24 cellular contexts compared by ENCODE assay signal in the genomic region with DNA sequence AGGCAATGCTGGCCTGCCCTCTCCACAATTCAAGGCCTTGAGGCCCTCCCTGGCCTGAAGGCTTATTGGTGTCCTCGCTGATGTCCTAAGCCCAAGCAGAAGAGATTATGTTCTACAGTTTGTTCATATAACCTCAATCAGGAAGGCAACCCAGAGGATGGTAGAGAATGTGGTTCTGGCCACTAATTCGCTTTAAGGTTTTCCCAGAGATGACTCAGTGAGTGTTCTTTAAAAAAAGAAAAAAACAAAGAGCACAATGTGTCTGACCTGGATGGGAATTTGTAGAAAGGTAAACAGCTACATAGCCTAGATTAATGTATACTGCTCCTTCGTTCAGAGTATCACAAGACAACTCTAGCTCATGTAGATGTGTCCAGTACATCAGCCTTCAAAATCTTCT.
"Had no signal": no experiment of that assay in that cellular context is flagged by ENCODE, and none has a peak within 500 bp of the region (broad histone marks: within the 10 kb centered on the region; RNA-seq: fewer than 3 reads in every experiment).

No MANE protein-coding gene starts in this region.

- H3K4me3 Mint-ChIP-seq: activated CD4-positive, alpha-beta memory T cell treated with anti-CD3 and anti-CD28 coated beads, Interleukin-2, amount 10 ng/mL, durations not matched to agents 7 days and 5 days; activated CD4-positive, alpha-beta T cell treated with anti-CD3 and anti-CD28 coated beads, Interleukin-2, amount 10 ng/mL, durations not matched to agents 24 days and 14 days; activated naive CD4-positive, alpha-beta T cell treated with anti-CD3 and anti-CD28 coated beads for 36 hours; activated T-cell treated with anti-CD3 and anti-CD28 coated beads, Interleukin-2, amount 50 U/mL, for 72 hours; central memory CD8-positive, alpha-beta T cell; effector memory CD8-positive, alpha-beta T cell; nephron had no signal

- H3K9ac ChIP-seq: parathyroid adenoma had no signal

- DNase-seq: activated CD4-positive, alpha-beta memory T cell treated with anti-CD3 and anti-CD28 coated beads, Interleukin-2, amount 10 ng/mL, durations not matched to agents 7 days and 5 days; activated CD4-positive, alpha-beta T cell treated with anti-CD3 and anti-CD28 coated beads, Interleukin-2, amount 10 ng/mL, durations not matched to agents 24 days and 14 days; activated effector memory CD4-positive, alpha-beta T cell treated with Interleukin-2 at 50 U/mL for 16 hours; activated naive CD4-positive, alpha-beta T cell treated with anti-CD3 and anti-CD28 coated beads for 36 hours; activated T-cell treated with anti-CD3 and anti-CD28 coated beads, Interleukin-2, amount 50 U/mL, for 72 hours; anterior cingulate cortex; dorsolateral prefrontal cortex; effector memory CD8-positive, alpha-beta T cell; gastrocnemius medialis; hippocampal formation; left ventricle myocardium inferior; midbrain; nucleus accumbens; right lobe of liver; stimulated activated CD4-positive, alpha-beta T cell treated with anti-CD3 and anti-CD28 coated beads, Interleukin-2, amount 100 ng/mL, for 48 hours; stimulated activated naive CD4-positive, alpha-beta T cell treated with Interleukin-2 at 50 U/mL for 16 hours; upper lobe of left lung had no signal

- H3K79me2 ChIP-seq: parathyroid adenoma had no signal

- H3K27ac ChIP-seq: dorsolateral prefrontal cortex, esophagus muscularis mucosa, gastrocnemius medialis, left ventricle myocardium inferior, parathyroid adenoma, right lobe of liver, thoracic aorta, VCaP had no signal

- H2AFZ ChIP-seq: parathyroid adenoma had no signal

- H3K4me3 ChIP-seq: dorsolateral prefrontal cortex, esophagus muscularis mucosa, gastrocnemius medialis, left ventricle myocardium inferior, right lobe of liver, thoracic aorta, upper lobe of left lung had no signal

- ATAC-seq: activated CD4-positive, CD25-positive, alpha-beta regulatory T cell treated with anti-CD3 and anti-CD28 coated beads, Interleukin-2, amount 50 U/mL, for 24 hours; activated T-cell treated with anti-CD3 and anti-CD28 coated beads, Interleukin-2, amount 50 U/mL, for 72 hours; effector memory CD8-positive, alpha-beta T cell; gastrocnemius medialis; right lobe of liver had no signal

- H3K9me3 Mint-ChIP-seq: activated CD4-positive, alpha-beta memory T cell treated with anti-CD3 and anti-CD28 coated beads, Interleukin-2, amount 10 ng/mL, durations not matched to agents 7 days and 5 days; activated CD4-positive, alpha-beta T cell treated with anti-CD3 and anti-CD28 coated beads, Interleukin-2, amount 10 ng/mL, durations not matched to agents 24 days and 14 days; activated naive CD4-positive, alpha-beta T cell treated with anti-CD3 and anti-CD28 coated beads for 36 hours; activated T-cell treated with anti-CD3 and anti-CD28 coated beads, Interleukin-2, amount 50 U/mL, for 72 hours; central memory CD8-positive, alpha-beta T cell; effector memory CD8-positive, alpha-beta T cell had no signal

- H3K27me3 Mint-ChIP-seq: activated CD4-positive, alpha-beta memory T cell treated with anti-CD3 and anti-CD28 coated beads, Interleukin-2, amount 10 ng/mL, durations not matched to agents 7 days and 5 days; activated CD4-positive, alpha-beta T cell treated with anti-CD3 and anti-CD28 coated beads, Interleukin-2, amount 10 ng/mL, durations not matched to agents 24 days and 14 days; central memory CD8-positive, alpha-beta T cell; effector memory CD8-positive, alpha-beta T cell had no signal

- H3K9me3 ChIP-seq: esophagus muscularis mucosa, gastrocnemius medialis, left ventricle myocardium inferior, right lobe of liver, thoracic aorta, upper lobe of left lung had no signal

- H3K27ac Mint-ChIP-seq: activated CD4-positive, alpha-beta memory T cell treated with anti-CD3 and anti-CD28 coated beads, Interleukin-2, amount 10 ng/mL, durations not matched to agents 7 days and 5 days; activated CD4-positive, alpha-beta T cell treated with anti-CD3 and anti-CD28 coated beads, Interleukin-2, amount 10 ng/mL, durations not matched to agents 24 days and 14 days; activated naive CD4-positive, alpha-beta T cell treated with anti-CD3 and anti-CD28 coated beads for 36 hours; activated T-cell treated with anti-CD3 and anti-CD28 coated beads, Interleukin-2, amount 50 U/mL, for 72 hours; nephron had no signal

- H3K4me1 ChIP-seq: left ventricle myocardium inferior, parathyroid adenoma, right lobe of liver had no signal

- H3K4me1 Mint-ChIP-seq: activated CD4-positive, alpha-beta memory T cell treated with anti-CD3 and anti-CD28 coated beads, Interleukin-2, amount 10 ng/mL, durations not matched to agents 7 days and 5 days; activated CD4-positive, alpha-beta T cell treated with anti-CD3 and anti-CD28 coated beads, Interleukin-2, amount 10 ng/mL, durations not matched to agents 24 days and 14 days; central memory CD8-positive, alpha-beta T cell had no signal

- H3K27me3 ChIP-seq: dorsolateral prefrontal cortex, esophagus muscularis mucosa, gastrocnemius medialis, right lobe of liver, upper lobe of left lung had no signal
